Comparison of ENCODE assay signal across 31 cellular contexts in genomic region chr9:71904076-71904475, GRCh38.
"Had no signal": no experiment of that assay in that cellular context is flagged by ENCODE, and none has a peak within 500 bp of the region (broad histone marks: within the 10 kb centered on the region; RNA-seq: fewer than 3 reads in every experiment).

No MANE protein-coding gene starts in this region.

- H3K36me3 ChIP-seq: cardiac muscle cell, gastroesophageal sphincter, left ventricle myocardium inferior, sigmoid colon, thyroid gland, vagina had no signal

- H3K4me3 Mint-ChIP-seq: activated CD4-positive, alpha-beta memory T cell treated with anti-CD3 and anti-CD28 coated beads for 36 hours; activated CD4-positive, alpha-beta T cell treated with anti-CD3 and anti-CD28 coated beads, Interleukin-2, amount 10 ng/mL, durations not matched to agents 24 days and 14 days; activated naive CD4-positive, alpha-beta T cell treated with anti-CD3 and anti-CD28 coated beads, Interleukin-2, amount 10 ng/mL, durations not matched to agents 7 days and 5 days; activated naive CD8-positive, alpha-beta T cell treated with anti-CD3 and anti-CD28 coated beads, Interleukin-2, amount 10 ng/mL, durations not matched to agents 7 days and 5 days; activated T-helper 1 cell treated with anti-CD3 and anti-CD28 coated beads, Interleukin-12 subunit alpha, Interleukin-12 subunit beta, Interleukin-2, Interleukin-4 antibody, amounts not matched to agents 30 ng/mL and 10 ng/mL and 1 ng/mL, durations not matched to agents 14 hours and 24 hours and 36 hours; nephron progenitor cell; stimulated activated effector memory CD8-positive, alpha-beta T cell treated with anti-CD3 and anti-CD28 coated beads, Interleukin-12 subunit alpha, Interleukin-12 subunit beta, amount 100 ng/mL, for 72 hours; stimulated activated naive CD8-positive, alpha-beta T cell treated with anti-CD3 and anti-CD28 coated beads, Interleukin-15, amount 100 ng/mL, for 72 hours had no signal

- DNase-seq: activated CD4-positive, alpha-beta memory T cell treated with anti-CD3 and anti-CD28 coated beads for 36 hours; activated CD4-positive, alpha-beta T cell treated with anti-CD3 and anti-CD28 coated beads, Interleukin-2, amount 10 ng/mL, durations not matched to agents 24 days and 14 days; activated CD4-positive, CD25-positive, alpha-beta regulatory T cell treated with anti-CD3 and anti-CD28 coated beads, Interleukin-2, amount 50 U/mL, for 72 hours; activated CD8-positive, alpha-beta memory T cell treated with anti-CD3 and anti-CD28 coated beads, Interleukin-2, amount 50 U/mL, for 4 hours; activated gamma-delta T cell; activated naive CD4-positive, alpha-beta T cell treated with anti-CD3 and anti-CD28 coated beads, Interleukin-2, amount 10 ng/mL, durations not matched to agents 7 days and 5 days; activated naive CD8-positive, alpha-beta T cell treated with anti-CD3 and anti-CD28 coated beads, Interleukin-2, amount 10 ng/mL, durations not matched to agents 7 days and 5 days; activated T-cell treated with anti-CD3 and anti-CD28 coated beads, Interleukin-2, amount 50 U/mL, for 1 hour; cortex of kidney; islet precursor cell; left ventricle myocardium inferior; mucosa of descending colon; nephron progenitor cell; psoas muscle; sigmoid colon; small intestine; stimulated activated CD4-positive, alpha-beta T cell treated with anti-CD3 and anti-CD28 coated beads, Interleukin-4, amount 100 ng/mL, for 24 hours; stimulated activated naive CD8-positive, alpha-beta T cell treated with anti-CD3 and anti-CD28 coated beads, Interleukin-15, amount 100 ng/mL, for 72 hours; thyroid gland; upper lobe of left lung; WERI-Rb-1 had no signal

- H3K4me3 ChIP-seq: ascending aorta, cardiac muscle cell, gastroesophageal sphincter, hepatocyte, left ventricle myocardium inferior, lung, mucosa of descending colon, psoas muscle, sigmoid colon, thyroid gland, upper lobe of left lung, vagina had no signal

- H3K27me3 Mint-ChIP-seq: activated CD4-positive, alpha-beta memory T cell treated with anti-CD3 and anti-CD28 coated beads for 36 hours; activated CD4-positive, alpha-beta T cell treated with anti-CD3 and anti-CD28 coated beads, Interleukin-2, amount 10 ng/mL, durations not matched to agents 24 days and 14 days; activated naive CD4-positive, alpha-beta T cell treated with anti-CD3 and anti-CD28 coated beads, Interleukin-2, amount 10 ng/mL, durations not matched to agents 7 days and 5 days; activated naive CD8-positive, alpha-beta T cell treated with anti-CD3 and anti-CD28 coated beads, Interleukin-2, amount 10 ng/mL, durations not matched to agents 7 days and 5 days; brain; stimulated activated naive CD8-positive, alpha-beta T cell treated with anti-CD3 and anti-CD28 coated beads, Interleukin-15, amount 100 ng/mL, for 72 hours had no signal

- H3K4me2 ChIP-seq: hepatocyte had no signal

- H3K36me3 Mint-ChIP-seq: activated CD4-positive, alpha-beta memory T cell treated with anti-CD3 and anti-CD28 coated beads for 36 hours had no signal

- H3K9me3 Mint-ChIP-seq: activated CD4-positive, alpha-beta memory T cell treated with anti-CD3 and anti-CD28 coated beads for 36 hours; activated CD4-positive, alpha-beta T cell treated with anti-CD3 and anti-CD28 coated beads, Interleukin-2, amount 10 ng/mL, durations not matched to agents 24 days and 14 days; activated naive CD4-positive, alpha-beta T cell treated with anti-CD3 and anti-CD28 coated beads, Interleukin-2, amount 10 ng/mL, durations not matched to agents 7 days and 5 days; activated naive CD8-positive, alpha-beta T cell treated with anti-CD3 and anti-CD28 coated beads, Interleukin-2, amount 10 ng/mL, durations not matched to agents 7 days and 5 days; activated T-helper 1 cell treated with anti-CD3 and anti-CD28 coated beads, Interleukin-12 subunit alpha, Interleukin-12 subunit beta, Interleukin-2, Interleukin-4 antibody, amounts not matched to agents 30 ng/mL and 10 ng/mL and 1 ng/mL, durations not matched to agents 14 hours and 24 hours and 36 hours; brain; stimulated activated effector memory CD8-positive, alpha-beta T cell treated with anti-CD3 and anti-CD28 coated beads, Interleukin-12 subunit alpha, Interleukin-12 subunit beta, amount 100 ng/mL, for 72 hours; stimulated activated naive CD8-positive, alpha-beta T cell treated with anti-CD3 and anti-CD28 coated beads, Interleukin-15, amount 100 ng/mL, for 72 hours had no signal

- H3K27ac Mint-ChIP-seq: activated CD4-positive, alpha-beta memory T cell treated with anti-CD3 and anti-CD28 coated beads for 36 hours; activated CD4-positive, alpha-beta T cell treated with anti-CD3 and anti-CD28 coated beads, Interleukin-2, amount 10 ng/mL, durations not matched to agents 24 days and 14 days; activated naive CD4-positive, alpha-beta T cell treated with anti-CD3 and anti-CD28 coated beads, Interleukin-2, amount 10 ng/mL, durations not matched to agents 7 days and 5 days; activated naive CD8-positive, alpha-beta T cell treated with anti-CD3 and anti-CD28 coated beads, Interleukin-2, amount 10 ng/mL, durations not matched to agents 7 days and 5 days; activated T-helper 1 cell treated with anti-CD3 and anti-CD28 coated beads, Interleukin-12 subunit alpha, Interleukin-12 subunit beta, Interleukin-2, Interleukin-4 antibody, amounts not matched to agents 30 ng/mL and 10 ng/mL and 1 ng/mL, durations not matched to agents 14 hours and 24 hours and 36 hours; brain; nephron progenitor cell; stimulated activated effector memory CD8-positive, alpha-beta T cell treated with anti-CD3 and anti-CD28 coated beads, Interleukin-12 subunit alpha, Interleukin-12 subunit beta, amount 100 ng/mL, for 72 hours; stimulated activated naive CD8-positive, alpha-beta T cell treated with anti-CD3 and anti-CD28 coated beads, Interleukin-15, amount 100 ng/mL, for 72 hours had no signal

- ATAC-seq: gastroesophageal sphincter; mucosa of descending colon; stimulated activated effector memory CD8-positive, alpha-beta T cell treated with anti-CD3 and anti-CD28 coated beads, Interleukin-12 subunit alpha, Interleukin-12 subunit beta, amount 100 ng/mL, for 72 hours; stimulated activated naive CD8-positive, alpha-beta T cell treated with anti-CD3 and anti-CD28 coated beads, Interleukin-15, amount 100 ng/mL, for 72 hours had no signal

- H3K9ac ChIP-seq: parathyroid adenoma had no signal

- H3K27me3 ChIP-seq: ascending aorta, cardiac muscle cell, gastroesophageal sphincter, hepatocyte, sigmoid colon, thyroid gland, upper lobe of left lung, vagina had no signal

- H3K27ac ChIP-seq: ascending aorta, cardiac muscle cell, gastroesophageal sphincter, hepatocyte, left ventricle myocardium inferior, parathyroid adenoma, psoas muscle, sigmoid colon, thyroid gland, upper lobe of left lung, vagina, WERI-Rb-1 had no signal

- H3K9me3 ChIP-seq: ascending aorta, gastroesophageal sphincter, left ventricle myocardium inferior, mucosa of descending colon, psoas muscle, sigmoid colon, thyroid gland, upper lobe of left lung, vagina had no signal
